ENCODE assay signal across 15 cellular contexts in the genomic region with DNA sequence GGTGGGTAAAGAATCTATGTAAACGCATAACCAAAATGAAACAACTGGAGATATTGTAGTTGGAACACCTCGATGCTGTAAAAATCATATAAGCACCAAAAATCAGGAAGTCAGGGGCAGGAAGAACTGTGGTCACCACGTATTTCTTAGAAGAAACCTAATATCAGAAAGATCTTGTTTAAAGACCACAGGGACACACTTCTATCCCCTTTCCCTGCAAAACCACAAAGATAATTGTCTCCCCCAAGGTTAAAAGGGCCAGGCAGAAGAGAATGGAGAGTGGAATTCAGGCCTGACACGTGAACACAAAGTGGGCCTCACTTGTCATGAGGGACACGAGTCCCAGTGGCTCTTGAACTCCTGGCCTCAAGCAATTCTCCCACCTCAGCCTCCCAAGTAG.
"Had no signal": no experiment of that assay in that cellular context is flagged by ENCODE, and none has a peak within 500 bp of the region (broad histone marks: within the 10 kb centered on the region; RNA-seq: fewer than 3 reads in every experiment).

No MANE protein-coding gene starts in this region.

- DNase-seq: activated CD4-positive, alpha-beta T cell treated with anti-CD3 and anti-CD28 coated beads for 1 hour; activated effector memory CD4-positive, alpha-beta T cell treated with Interleukin-2 at 50 U/mL for 16 hours; amygdala; body of pancreas; central memory CD4-positive, alpha-beta T cell; colonic mucosa; midbrain; right cardiac atrium; stimulated activated CD4-positive, alpha-beta T cell treated with anti-CD3 and anti-CD28 coated beads, Interleukin-4, amount 100 ng/mL, for 4 hours; stimulated activated CD8-positive, alpha-beta memory T cell treated with anti-CD3 and anti-CD28 coated beads, Interleukin-4, amount 100 ng/mL, for 48 hours; stimulated activated naive CD8-positive, alpha-beta T cell treated with anti-CD3 and anti-CD28 coated beads, Interleukin-15, Interleukin-2, amounts not matched to agents 100 U/mL and 50 U/mL, for 24 hours; trophoblast cell had no signal

- ATAC-seq: activated naive CD4-positive, alpha-beta T cell treated with anti-CD3 and anti-CD28 coated beads, Interleukin-2, amount 50 U/mL, for 72 hours; body of pancreas; esophagus mucosa; left lobe of liver; right cardiac atrium; stimulated activated naive CD8-positive, alpha-beta T cell treated with anti-CD3 and anti-CD28 coated beads, Interleukin-15, Interleukin-2, amounts not matched to agents 100 U/mL and 50 U/mL, for 24 hours had no signal
